16 cellular contexts compared by ENCODE assay signal in genomic region chr19:5975388-5975728, GRCh38. TPM values are rescaled to one million over a fixed set of nuclear protein-coding genes. Genes with fewer than 3 reads are reported as not detected.
DNase-seq lines count a peak whose midpoint lies in the region; ATAC-seq and TF ChIP-seq lines count a peak whose summit lies in the region.
"Had no signal": no experiment of that assay in that cellular context is flagged by ENCODE, and none has a peak within 500 bp of the region (broad histone marks: within the 10 kb centered on the region; RNA-seq: fewer than 3 reads in every experiment).

No MANE protein-coding gene starts in this region.

- TF ChIP-seq CTCF in activated B cell treated with CpG ODN at 0.5 μM for 24 hours (IDR thresholded peaks at IDR 0.05): no peak
- TF ChIP-seq CTCF in hepatocyte (IDR thresholded peaks at IDR 0.05; ENCODE audit: poor library complexity): no peak
- TF ChIP-seq CTCF in type B pancreatic cell (conservative IDR thresholded peaks at IDR 0.05): no peak

- H3K27me3 Mint-ChIP-seq in activated naive CD4-positive, alpha-beta T cell treated with anti-CD3 and anti-CD28 coated beads, Interleukin-2, amount 10 ng/mL, durations not matched to agents 7 days and 5 days: peaks cover 5% of the 10 kb centered on the region
- H3K27me3 Mint-ChIP-seq in activated B cell treated with CpG ODN at 0.5 μM for 24 hours (no peaks in the 10 kb centered on the region), type B pancreatic cell (no peaks in the 10 kb centered on the region)

- H3K4me3 Mint-ChIP-seq in activated naive CD4-positive, alpha-beta T cell treated with anti-CD3 and anti-CD28 coated beads, Interleukin-2, amount 10 ng/mL, durations not matched to agents 7 days and 5 days: peak overlapping the region; percentile 98
- peak overlapping the region; percentile 91 for H3K4me3 Mint-ChIP-seq in activated B cell treated with CpG ODN at 0.5 μM for 24 hours
- H3K4me3 Mint-ChIP-seq in type B pancreatic cell: peak overlapping the region; percentile 93

- H3K36me3 ChIP-seq in hepatocyte (replicated peaks; ENCODE audit: insufficient read depth, low read depth): no peaks in the 10 kb centered on the region
- H3K36me3 ChIP-seq: vagina had no signal

- no peak overlapping the region for H2AFZ ChIP-seq in hepatocyte

- H3K36me3 Mint-ChIP-seq in activated naive CD4-positive, alpha-beta T cell treated with anti-CD3 and anti-CD28 coated beads, Interleukin-2, amount 10 ng/mL, durations not matched to agents 7 days and 5 days: peaks cover 37% of the 10 kb centered on the region
- peaks cover 38% of the 10 kb centered on the region for H3K36me3 Mint-ChIP-seq in activated B cell treated with CpG ODN at 0.5 μM for 24 hours (ENCODE audit: low read depth)
- peaks cover 5% of the 10 kb centered on the region for H3K36me3 Mint-ChIP-seq in type B pancreatic cell

- 91% methylated on average over 3 of the region's 3 CpGs for WGBS in hepatocyte (ENCODE audit: low lambda C conversion rate, missing lambda C conversion rate)

- CTCF ChIA-PET in activated naive CD4-positive, alpha-beta T cell treated with anti-CD3 and anti-CD28 coated beads, Interleukin-2, amount 10 ng/mL, durations not matched to agents 7 days and 5 days (lab: Charles Lee): no interaction called here
- CTCF ChIA-PET in activated B cell treated with CpG ODN at 0.5 μM for 24 hours (lab: Charles Lee) (interaction anchor here (1.0 to 2.7 kb wide), 2 partner anchors 12 to 171 kb away, joined by 3 to 8 read pairs; no protein-coding TSS in a partner anchor), HEK293T (lab: Yijun Ruan, JAX) (no interaction called here)

- no peaks in the 10 kb centered on the region for H3K27me3 ChIP-seq in hepatocyte
- H3K27me3 ChIP-seq: vagina had no signal

- intact Hi-C loops in activated B cell treated with CpG ODN at 0.5 μM for 24 hours (cut with micrococcal nuclease): loop anchor here (5.0 kb wide), 1 partner anchor 397 kb away; the partner anchor contains the start of gene ALKBH7

- POLR2A ChIA-PET in activated B cell treated with CpG ODN at 0.5 μM for 24 hours (lab: Charles Lee): interaction anchor here (1.6 kb wide), 1 partner anchor 71 kb away, joined by 6 read pairs; the partner anchor contains the start of gene VMAC
- POLR2A ChIA-PET in HEK293T (lab: Yijun Ruan, JAX): no interaction called here

- H3K4me3 ChIP-seq in hepatocyte: no peak overlapping the region
- H3K4me3 ChIP-seq: vagina had no signal

- ATAC-seq in activated B cell treated with CpG ODN at 0.5 μM for 24 hours (ENCODE audit: low read depth) (no peak), HG02981 (IDR thresholded peaks at IDR 0.05; ENCODE audit: unreplicated experiment) (no peak), SK-N-SH treated with all-trans-retinoic acid at 6 μM for 48 hours (no peak)
- ATAC-seq: left cardiac atrium had no signal

- H3K4me1 ChIP-seq in hepatocyte (ENCODE audit: insufficient read depth): peaks cover 37% of the 10 kb centered on the region

- no peaks in the 10 kb centered on the region for H3K9me2 ChIP-seq in hepatocyte (replicated peaks; ENCODE audit: insufficient read depth)
- H3K9me2 ChIP-seq: SK-N-SH had no signal

- peaks cover 72% of the 10 kb centered on the region for H3K4me1 Mint-ChIP-seq in activated naive CD4-positive, alpha-beta T cell treated with anti-CD3 and anti-CD28 coated beads, Interleukin-2, amount 10 ng/mL, durations not matched to agents 7 days and 5 days
- H3K4me1 Mint-ChIP-seq in activated B cell treated with CpG ODN at 0.5 μM for 24 hours (peaks cover 68% of the 10 kb centered on the region), type B pancreatic cell (ENCODE audit: unreplicated experiment) (peaks cover 31% of the 10 kb centered on the region)

- peaks cover 46% of the 10 kb centered on the region for H4K20me1 ChIP-seq in hepatocyte (ENCODE audit: insufficient read depth, poor library complexity, severe bottlenecking)

- H3K27ac ChIP-seq in hepatocyte: peak overlapping the region; percentile 87
- H3K27ac ChIP-seq: vagina had no signal

- H3K4me2 ChIP-seq in hepatocyte: peak overlapping the region; percentile 92

- no peak for DNase-seq in activated naive CD4-positive, alpha-beta T cell treated with anti-CD3 and anti-CD28 coated beads, Interleukin-2, amount 10 ng/mL, durations not matched to agents 7 days and 5 days
- DNase-seq in activated naive CD4-positive, alpha-beta T cell treated with Interleukin-2 at 50 U/mL for 16 hours: no peak
- DNase-seq in activated B cell treated with CpG ODN at 0.5 μM for 24 hours: no peak
- DNase-seq in hepatocyte (ENCODE audit: low spot score): no peak
- DNase-seq in type B pancreatic cell (ENCODE audit: extremely low spot score, unreplicated experiment): no peak
- DNase-seq in HEK293T (ENCODE audit: extremely low spot score): no peak
- DNase-seq: amygdala, KBM-7, left cardiac atrium, NCI-H1930, NCI-H774, occipital lobe, SK-N-SH had no signal

- H3K9me3 ChIP-seq in hepatocyte (ENCODE audit: low read depth): no peaks in the 10 kb centered on the region
- H3K9me3 ChIP-seq: SK-N-SH, vagina had no signal

- H3K79me2 ChIP-seq in hepatocyte: peaks cover 88% of the 10 kb centered on the region

- H3K9me3 Mint-ChIP-seq in activated naive CD4-positive, alpha-beta T cell treated with anti-CD3 and anti-CD28 coated beads, Interleukin-2, amount 10 ng/mL, durations not matched to agents 7 days and 5 days: no peaks in the 10 kb centered on the region
- H3K9me3 Mint-ChIP-seq in activated B cell treated with CpG ODN at 0.5 μM for 24 hours: no peaks in the 10 kb centered on the region
- H3K9me3 Mint-ChIP-seq in type B pancreatic cell: no peaks in the 10 kb centered on the region

- no peak overlapping the region for H3K27ac Mint-ChIP-seq in activated naive CD4-positive, alpha-beta T cell treated with anti-CD3 and anti-CD28 coated beads, Interleukin-2, amount 10 ng/mL, durations not matched to agents 7 days and 5 days
- H3K27ac Mint-ChIP-seq in activated B cell treated with CpG ODN at 0.5 μM for 24 hours: peak overlapping the region; percentile 73
- H3K27ac Mint-ChIP-seq in type B pancreatic cell: peak overlapping the region; percentile 12

TF ChIP-seq in SK-N-SH treated with all-trans-retinoic acid at 6 μM for 48 hours, 23 proteins besides CTCF, POLR2A, EP300 and RAD21 (continues in another document):
- no peak for TF ChIP-seq ZFP30 (CRISPR knock-in tag; IDR thresholded peaks at IDR 0.05)
- TF ChIP-seq ZNF8 (CRISPR knock-in tag; IDR thresholded peaks at IDR 0.05): no peak
- no peak for TF ChIP-seq PATZ1 (CRISPR knock-in tag; IDR thresholded peaks at IDR 0.05; ENCODE audit: borderline replicate concordance)

TF ChIP-seq in HEK293T, 16 proteins besides CTCF, POLR2A, EP300 and RAD21:
- TF ChIP-seq L3MBTL2 (conservative IDR thresholded peaks at IDR 0.05): no peak
- no peak for TF ChIP-seq HDGF (IDR thresholded peaks at IDR 0.05; ENCODE audit: borderline replicate concordance)
- no peak for TF ChIP-seq BHLHE40 (IDR thresholded peaks at IDR 0.05; ENCODE audit: borderline replicate concordance)
- TF ChIP-seq FOXK2 (IDR thresholded peaks at IDR 0.05): no peak
- no peak for TF ChIP-seq ELF4 (IDR thresholded peaks at IDR 0.05)
- no peak for TF ChIP-seq ARNT (IDR thresholded peaks at IDR 0.05)
- no peak for TF ChIP-seq SUZ12 (IDR thresholded peaks at IDR 0.05)
- no peak for TF ChIP-seq FOXA1 (IDR thresholded peaks at IDR 0.05)
- no peak for TF ChIP-seq TARDBP (IDR thresholded peaks at IDR 0.05)
- no peak for TF ChIP-seq PKNOX1 (IDR thresholded peaks at IDR 0.05)
- no peak for TF ChIP-seq NFRKB (IDR thresholded peaks at IDR 0.05)
- TF ChIP-seq LEF1 (IDR thresholded peaks at IDR 0.05; ENCODE audit: borderline replicate concordance): no peak
- no peak for TF ChIP-seq ZNF384 (IDR thresholded peaks at IDR 0.05)
- no peak for TF ChIP-seq SP1 (IDR thresholded peaks at IDR 0.05)
- TF ChIP-seq FOXM1 (IDR thresholded peaks at IDR 0.05; ENCODE audit: borderline replicate concordance): no peak
- no peak for TF ChIP-seq CTBP1 (IDR thresholded peaks at IDR 0.05; ENCODE audit: borderline replicate concordance)

RNA-seq across cellular contexts. Expression of gene RANBP3, which starts 2.6 kb away (rescaled TPM):
- total RNA-seq in activated B cell treated with CpG ODN at 0.5 μM for 24 hours (77.0 and 98.5 TPM in 2 replicates), hepatocyte (51.0 and 78.1 TPM in 2 replicates), type B pancreatic cell (ENCODE audit: low replicate concordance) (75.5 and 92.4 TPM in 2 replicates)
- 10.4 and 16.4 TPM in 2 replicates for polyA plus RNA-seq in hepatocyte
